Comparison of ENCODE assay signal across 8 cellular contexts in the genomic region with DNA sequence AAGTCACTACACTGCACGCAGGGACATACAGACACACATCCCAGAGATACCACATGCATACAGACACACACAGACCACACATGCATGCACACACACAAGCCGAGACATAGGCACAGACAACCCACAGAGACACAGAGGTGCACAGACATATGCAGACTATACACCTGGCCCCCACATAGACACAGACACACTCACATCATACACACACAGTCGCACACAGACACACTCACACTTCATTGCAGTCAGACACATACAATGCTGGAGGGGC. TPM values are rescaled to one million over a fixed set of nuclear protein-coding genes. Genes with fewer than 3 reads are reported as not detected.
DNase-seq lines count a peak whose midpoint lies in the region; ATAC-seq, FAIRE-seq and TF ChIP-seq lines count a peak whose summit lies in the region.

No MANE protein-coding gene starts in this region.

- no peak for TF ChIP-seq RAD21 in A549 (conservative IDR thresholded peaks at IDR 0.05 in 1 of 2, IDR thresholded peaks at IDR 0.05 in 1 of 2)

- CTCF ChIA-PET in A549 (lab: Yijun Ruan, JAX), result interaction anchor here (0.6 to 3.4 kb wide), 6 partner anchors 9 to 147 kb away, joined by 3 to 13 read pairs (median 4); no protein-coding TSS in a partner anchor

- H3K4me1 ChIP-seq in A549, result peaks cover 36% of the 10 kb centered on the region

- peak overlapping the region; percentile 85 for H3K4me2 ChIP-seq in A549

- peaks cover 15% of the 10 kb centered on the region; the same call in 2 of the 3 replicates for H3K9me3 ChIP-seq in A549

- H3K27ac Mint-ChIP-seq in naive thymus-derived CD8-positive, alpha-beta T cell, result peak overlapping the region in 1 of 10 donors; percentile 14

- H3K9me3 Mint-ChIP-seq in naive thymus-derived CD8-positive, alpha-beta T cell, result peaks cover 4 to 26% (median 10%) of the 10 kb centered on the region in 9 donors

- peak overlapping the region; percentile 13 to 81 (median 60) for H3K4me3 Mint-ChIP-seq in naive thymus-derived CD8-positive, alpha-beta T cell

- no peak for DNase-seq in A549 (ENCODE audit: low read depth in 1 of 2, low spot score in 1 of 2)
- no peak for DNase-seq in cardiac fibroblast (ENCODE audit: low read depth in 2 of 2)
- DNase-seq in naive thymus-derived CD8-positive, alpha-beta T cell, result no peak
- no peak for DNase-seq in iPS-NIHi7 (ENCODE audit: extremely low spot score)
- no peak for DNase-seq in NCI-H524 (lab: John Stamatoyannopoulos, UW)

- TF ChIP-seq POLR2A in A549 (IDR thresholded peaks at IDR 0.05; ENCODE audit: low read length), result no peak

- TF ChIP-seq CTCF in A549 (IDR thresholded peaks at IDR 0.05), result no peak
- TF ChIP-seq CTCF in cardiac fibroblast (IDR thresholded peaks at IDR 0.05; ENCODE audit: low read depth, low read length), result no peak

- WGBS in A549 (ENCODE audit: missing lambda C conversion rate), result no CpG with 5 or more reads among the region's 3 CpGs

- POLR2A ChIA-PET in A549 (lab: Yijun Ruan, JAX), result no interaction called here
- POLR2A ChIA-PET in naive thymus-derived CD8-positive, alpha-beta T cell (lab: Charles Lee), result no interaction called here

- H3K36me3 Mint-ChIP-seq in naive thymus-derived CD8-positive, alpha-beta T cell, result peaks cover 0 to 12% (median 2%) of the 10 kb centered on the region in 3 donors

- no peak for FAIRE-seq in A549 (lab: Jason Lieb, UNC)

- H3K4me3 ChIP-seq in A549 (peak overlapping the region; percentile 76), cardiac fibroblast (replicated peaks in 1 of 2; ENCODE audit: low read depth in 2 of 2, low read length in 2 of 2) (peak overlapping the region; percentile 42 to 81)

- H3K4me1 Mint-ChIP-seq in naive thymus-derived CD8-positive, alpha-beta T cell, result peaks cover 6 to 29% (median 13%) of the 10 kb centered on the region in 4 donors

- ATAC-seq in A549 (no peak; a peak in 2 of 6 replicates), HG03025 (IDR thresholded peaks at IDR 0.05; ENCODE audit: low FRiP score, unreplicated experiment) (peak; percentile 4), GM18870 (IDR thresholded peaks at IDR 0.05; ENCODE audit: unreplicated experiment) (no peak), GM18498 (IDR thresholded peaks at IDR 0.05; ENCODE audit: unreplicated experiment) (no peak)
- ATAC-seq in naive thymus-derived CD8-positive, alpha-beta T cell, result no peak

- TF ChIP-seq EP300 in A549 (IDR thresholded peaks at IDR 0.05), result no peak

- H3K27ac ChIP-seq in A549, result peak overlapping the region; percentile 76 to 95

- H3K27me3 Mint-ChIP-seq in naive thymus-derived CD8-positive, alpha-beta T cell, result peaks cover 27 to 74% (median 44%) of the 10 kb centered on the region in 5 donors

TF ChIP-seq in A549, 52 proteins besides CTCF, POLR2A, EP300 and RAD21:
- TF ChIP-seq CBX8 (IDR thresholded peaks at IDR 0.05) (no peak), BHLHE40 (IDR thresholded peaks at IDR 0.05; ENCODE audit: low read depth, low read length) (no peak), HOXB5 (CRISPR knock-in tag; IDR thresholded peaks at IDR 0.05) (no peak), HDAC2 (IDR thresholded peaks at IDR 0.05) (no peak), CEBPB (IDR thresholded peaks at IDR 0.05) (no peak), ZNF302 (CRISPR knock-in tag; IDR thresholded peaks at IDR 0.05) (no peak), KDM5A (IDR thresholded peaks at IDR 0.05) (no peak)
- TF ChIP-seq, protein P1, sequence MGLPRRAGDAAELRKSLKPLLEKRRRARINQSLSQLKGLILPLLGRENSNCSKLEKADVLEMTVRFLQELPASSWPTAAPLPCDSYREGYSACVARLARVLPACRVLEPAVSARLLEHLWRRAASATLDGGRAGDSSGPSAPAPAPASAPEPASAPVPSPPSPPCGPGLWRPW (IDR thresholded peaks at IDR 0.05), result no peak
- TF ChIP-seq, protein P2, sequence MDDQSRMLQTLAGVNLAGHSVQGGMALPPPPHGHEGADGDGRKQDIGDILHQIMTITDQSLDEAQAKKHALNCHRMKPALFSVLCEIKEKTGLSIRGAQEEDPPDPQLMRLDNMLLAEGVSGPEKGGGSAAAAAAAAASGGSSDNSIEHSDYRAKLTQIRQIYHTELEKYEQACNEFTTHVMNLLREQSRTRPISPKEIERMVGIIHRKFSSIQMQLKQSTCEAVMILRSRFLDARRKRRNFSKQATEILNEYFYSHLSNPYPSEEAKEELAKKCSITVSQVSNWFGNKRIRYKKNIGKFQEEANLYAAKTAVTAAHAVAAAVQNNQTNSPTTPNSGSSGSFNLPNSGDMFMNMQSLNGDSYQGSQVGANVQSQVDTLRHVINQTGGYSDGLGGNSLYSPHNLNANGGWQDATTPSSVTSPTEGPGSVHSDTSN (IDR thresholded peaks at IDR 0.05), result no peak
TF ChIP-seq in A549: peak in this region for 0.

RNA-seq across cellular contexts. Expression of a gene that starts 1.2 kb away (rescaled TPM):
- polyA plus RNA-seq in A549 (2011; rRNA removed) (38.5 and 40.2 TPM in 2 replicates), A549 (2017; fragmentation: RNase III; extraction: RNeasy Plus Mini Kit Qiagen cat#74134 plus additional on column Dnase treatment) (32.6 to 41.5 TPM (median 34.5 TPM) in 3 replicates)
- polyA plus RNA-seq in A549 (2012; cell fraction: cytosol; rRNA removed), result 22.0 and 29.9 TPM in 2 replicates
- polyA plus RNA-seq in A549 (2012; cell fraction: nucleus; rRNA removed), result 21.1 and 25.0 TPM in 2 replicates
- polyA minus RNA-seq in A549 (2011; rRNA and poly(A)+ RNA removed), result 41.6 and 58.3 TPM in 2 replicates
- total RNA-seq in naive thymus-derived CD8-positive, alpha-beta T cell, result under 1 TPM; 0.34 to 0.77 TPM
- polyA plus RNA-seq in naive thymus-derived CD8-positive, alpha-beta T cell, result under 1 TPM in 1 of 3 donors, not detected in 2; 0.62 TPM

Comparison
In these comparisons a context has a peak if more than half of its experiments do, and no peak if none do; other contexts are left out.
1. RNA of a gene that starts 1.2 kb away (polyA plus RNA-seq): 21.1 to 41.5 TPM in A549; 0.62 TPM in naive thymus-derived CD8-positive, alpha-beta T cell; every median in the first group is over 10 times any median in the second.